In genomic region chr6:121794630-121795029, GRCh38 we compare ENCODE assay signal across 13 cellular contexts.
A peak's percentile ranks its signal among the peaks of the same experiment; 100 is the strongest.
DNase-seq lines count a peak whose midpoint lies in the region; ATAC-seq, FAIRE-seq and TF ChIP-seq lines count a peak whose summit lies in the region.
"Had no signal": no experiment of that assay in that cellular context is flagged by ENCODE, and none has a peak within 500 bp of the region (broad histone marks: within the 10 kb centered on the region; RNA-seq: fewer than 3 reads in every experiment).

No MANE protein-coding gene starts in this region.

- H3K4me1 Mint-ChIP-seq in astrocyte (ENCODE audit: low read depth, unreplicated experiment) (peaks cover 22% of the 10 kb centered on the region), CD14-positive monocyte (no peaks in the 10 kb centered on the region)
- H3K4me1 Mint-ChIP-seq: natural killer cell had no signal

- TF ChIP-seq CTCF in astrocyte (IDR thresholded peaks at IDR 0.05; ENCODE audit: insufficient read depth, low read depth, low read length): no peak
- TF ChIP-seq CTCF in CD14-positive monocyte (IDR thresholded peaks at IDR 0.05): no peak

- H3K27me3 Mint-ChIP-seq in astrocyte (ENCODE audit: low read depth, unreplicated experiment) (no peaks in the 10 kb centered on the region), CD14-positive monocyte (ENCODE audit: low read depth in 3 of 3) (peaks cover 0 to 2% (median 0%) of the 10 kb centered on the region in 3 donors)

- H3K9me3 ChIP-seq in astrocyte (ENCODE audit: insufficient read depth, low read depth, low read length): no peaks in the 10 kb centered on the region

- H3K27ac Mint-ChIP-seq in astrocyte (ENCODE audit: unreplicated experiment): peak overlapping the region; percentile 90
- H3K27ac Mint-ChIP-seq in CD14-positive monocyte: no peak overlapping the region
- H3K27ac Mint-ChIP-seq: natural killer cell had no signal

- H2AFZ ChIP-seq in astrocyte (ENCODE audit: low read depth, low read length): no peak overlapping the region

- no peaks in the 10 kb centered on the region for H3K79me2 ChIP-seq in astrocyte (ENCODE audit: insufficient read depth, low read length)

- peaks cover 2% of the 10 kb centered on the region for H3K9me3 Mint-ChIP-seq in astrocyte (ENCODE audit: unreplicated experiment)
- H3K9me3 Mint-ChIP-seq in CD14-positive monocyte: peaks cover 0 to 23% (median 10%) of the 10 kb centered on the region in 7 donors

- no peaks in the 10 kb centered on the region for H3K36me3 ChIP-seq in astrocyte (ENCODE audit: insufficient read depth, low read length)

- FAIRE-seq in astrocyte (lab: Jason Lieb, UNC): peak; percentile 87

- peak overlapping the region; percentile 45 for H3K9ac ChIP-seq in astrocyte (ENCODE audit: low read length)

- no peaks in the 10 kb centered on the region for H4K20me1 ChIP-seq in astrocyte (ENCODE audit: insufficient read depth, low read length)

- H3K36me3 Mint-ChIP-seq in astrocyte (ENCODE audit: low read depth, unreplicated experiment) (no peaks in the 10 kb centered on the region), CD14-positive monocyte (no peaks in the 10 kb centered on the region)
- H3K36me3 Mint-ChIP-seq: natural killer cell had no signal

- peaks cover 12% of the 10 kb centered on the region for H3K4me1 ChIP-seq in astrocyte (ENCODE audit: insufficient read depth, low read length)

- DNase-seq in AG08395 (ENCODE audit: low spot score) (peak; percentile 89), HS-5 (ENCODE audit: low read depth) (peak; percentile 93), astrocyte (ENCODE audit: low read depth) (peak; percentile 97), iris pigment epithelial cell (ENCODE audit: low read depth) (peak; percentile 98), CD14-positive monocyte (ENCODE audit: low spot score) (no peak), NCI-H1048 (lab: John Stamatoyannopoulos, UW) (no peak)
- DNase-seq: cerebellar nuclear complex; natural killer cell; NCI-H446; stimulated activated CD4-positive, alpha-beta T cell treated with anti-CD3 and anti-CD28 coated beads, Interleukin-2, amount 100 ng/mL, for 24 hours; substantia nigra had no signal

- ATAC-seq in HG03097 (IDR thresholded peaks at IDR 0.05; ENCODE audit: low FRiP score, unreplicated experiment) (no peak), HG03439 (IDR thresholded peaks at IDR 0.05; ENCODE audit: unreplicated experiment) (no peak)
- ATAC-seq: natural killer cell had no signal

- H3K4me3 ChIP-seq in astrocyte (ENCODE audit: insufficient read depth, low read depth, low read length): no peak overlapping the region

- no peaks in the 10 kb centered on the region for H3K27me3 ChIP-seq in astrocyte (ENCODE audit: insufficient read depth, low read length)

- H3K27ac ChIP-seq in astrocyte (ENCODE audit: low read depth, low read length): peak overlapping the region; percentile 93

- H3K4me3 Mint-ChIP-seq in astrocyte (ENCODE audit: unreplicated experiment) (no peak overlapping the region), CD14-positive monocyte (no peak overlapping the region)
- H3K4me3 Mint-ChIP-seq: natural killer cell had no signal

- H3K4me2 ChIP-seq in astrocyte (ENCODE audit: low read length): peak overlapping the region; percentile 51

- intact Hi-C loops in CD14-positive monocyte (cut with micrococcal nuclease): no loop called here

Comparison
In these comparisons a context has a peak if more than half of its experiments do, and no peak if none do; other contexts are left out.
1. DNase-seq: peak in AG08395 (single experiment), HS-5 (single experiment), astrocyte (single experiment) and iris pigment epithelial cell (single experiment); none in CD14-positive monocyte (single experiment) and NCI-H1048 (single experiment).